8 cellular contexts compared by ENCODE assay signal in the genomic region with DNA sequence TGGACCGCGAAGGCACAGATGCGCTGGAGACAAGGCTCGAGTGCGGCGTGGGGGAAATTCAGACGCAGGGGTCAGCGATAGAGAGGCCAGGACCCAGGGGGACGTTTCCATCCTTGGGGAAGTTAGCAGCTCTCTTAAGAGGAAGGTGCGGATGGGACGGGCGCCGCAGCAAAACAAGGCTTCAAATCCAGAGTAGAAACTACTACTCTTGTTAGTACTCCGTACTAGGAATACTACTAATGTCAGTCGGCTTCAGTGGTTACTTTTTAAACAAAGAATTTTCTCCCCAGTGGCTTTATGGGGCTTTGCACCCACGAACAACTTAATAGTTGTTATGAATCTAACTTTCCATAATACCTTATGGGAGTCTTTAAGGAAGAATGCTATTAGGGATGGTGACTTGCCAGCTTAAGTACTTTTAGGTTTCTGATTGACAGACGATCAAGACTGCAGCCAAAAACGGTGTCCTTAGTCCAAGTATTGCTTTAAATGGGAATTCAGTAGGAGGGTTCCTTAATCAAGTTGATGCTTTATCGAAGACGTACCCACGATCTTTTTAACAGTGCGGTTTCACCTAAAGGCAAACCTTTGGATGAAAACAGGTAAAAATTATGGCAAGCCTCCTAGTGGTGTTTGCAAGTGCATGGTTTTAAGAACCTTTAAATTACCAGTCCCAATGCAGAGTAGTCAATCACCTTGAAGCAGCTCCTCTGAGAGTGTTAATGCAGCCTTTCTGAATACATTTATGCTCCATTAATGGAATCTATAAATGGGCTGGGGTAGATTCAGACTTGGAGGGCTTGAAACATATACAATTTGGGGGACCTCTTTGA. TPM values are rescaled to one million over a fixed set of nuclear protein-coding genes. Genes with fewer than 3 reads are reported as not detected.
DNase-seq lines count a peak whose midpoint lies in the region; ATAC-seq and TF ChIP-seq lines count a peak whose summit lies in the region.

No MANE protein-coding gene starts in this region.

- peaks cover 28% of the 10 kb centered on the region for H3K4me1 Mint-ChIP-seq in activated CD4-positive, alpha-beta memory T cell treated with anti-CD3 and anti-CD28 coated beads for 36 hours (ENCODE audit: low read depth)

- ATAC-seq in GM21723 (IDR thresholded peaks at IDR 0.05; ENCODE audit: unreplicated experiment) (peak; percentile 19), sciatic nerve (peak; percentile 22)

- POLR2A ChIA-PET in activated CD4-positive, alpha-beta memory T cell treated with anti-CD3 and anti-CD28 coated beads for 36 hours (lab: Charles Lee) = interaction anchor here (1.0 to 3.4 kb wide), 4 partner anchors 16 to 282 kb away, joined by 5 to 15 read pairs (median 10); no protein-coding TSS in a partner anchor

- CTCF ChIA-PET in activated CD4-positive, alpha-beta memory T cell treated with anti-CD3 and anti-CD28 coated beads for 36 hours (lab: Charles Lee) = interaction anchor here (0.6 to 8.4 kb wide), 15 partner anchors 10 to 285 kb away, joined by 3 to 183 read pairs (median 4); a partner anchor contains a TSS

- no peaks in the 10 kb centered on the region for H3K36me3 ChIP-seq in right atrium auricular region

- DNase-seq in DMS79 treated with DMSO at 0.1 percent for 48 hours (lab: John Stamatoyannopoulos, UW) (peak; percentile 27), DMS79 (lab: John Stamatoyannopoulos, UW) (no peak), right atrium auricular region (ENCODE audit: low spot score) (no peak), sciatic nerve (ENCODE audit: low spot score) (no peak), HPDE6-E6E7 (ENCODE audit: extremely low spot score) (no peak)
- no peak for DNase-seq in activated CD4-positive, alpha-beta memory T cell treated with anti-CD3 and anti-CD28 coated beads for 36 hours

- peak overlapping the region; percentile 85 for H3K27ac Mint-ChIP-seq in activated CD4-positive, alpha-beta memory T cell treated with anti-CD3 and anti-CD28 coated beads for 36 hours

- intact Hi-C loops in activated CD4-positive, alpha-beta memory T cell treated with anti-CD3 and anti-CD28 coated beads for 36 hours (cut with micrococcal nuclease) = loop anchor here (1.0 to 5.0 kb wide), 4 partner anchors 17 to 777 kb away; a partner anchor contains a TSS
- intact Hi-C loops in sciatic nerve (cut with DNase I) = loop anchor here (5.0 kb wide), 1 partner anchor 57 kb away; no protein-coding TSS in a partner anchor

- TF ChIP-seq CTCF in LNCAP (IDR thresholded peaks at IDR 0.05) (peak; percentile 3; the same call in 1 of the 2 replicates), right atrium auricular region (IDR thresholded peaks at IDR 0.05) (peak in 1 of 2 donors; percentile 27)

- H3K4me3 ChIP-seq in right atrium auricular region = peak overlapping the region; percentile 83 to 95

- H3K9me3 Mint-ChIP-seq in activated CD4-positive, alpha-beta memory T cell treated with anti-CD3 and anti-CD28 coated beads for 36 hours = no peaks in the 10 kb centered on the region

- no peaks in the 10 kb centered on the region for H3K9me3 ChIP-seq in right atrium auricular region

- H3K27me3 ChIP-seq in right atrium auricular region = no peaks in the 10 kb centered on the region

- H3K4me1 ChIP-seq in right atrium auricular region = peaks cover 0 to 27% of the 10 kb centered on the region in 2 donors

- H3K27ac ChIP-seq in right atrium auricular region = peak overlapping the region; percentile 91 to 93

- no peaks in the 10 kb centered on the region for H3K36me3 Mint-ChIP-seq in activated CD4-positive, alpha-beta memory T cell treated with anti-CD3 and anti-CD28 coated beads for 36 hours

- no peaks in the 10 kb centered on the region for H3K27me3 Mint-ChIP-seq in activated CD4-positive, alpha-beta memory T cell treated with anti-CD3 and anti-CD28 coated beads for 36 hours

- peak overlapping the region; percentile 56 for H3K4me3 Mint-ChIP-seq in activated CD4-positive, alpha-beta memory T cell treated with anti-CD3 and anti-CD28 coated beads for 36 hours

RNA-seq across cellular contexts. Expression of a gene that starts 0.9 kb away (rescaled TPM):
- 10 to 100 TPM; 32.3 to 40.1 TPM for total RNA-seq in activated CD4-positive, alpha-beta memory T cell treated with anti-CD3 and anti-CD28 coated beads for 36 hours
- 10 to 100 TPM; 20.3 to 36.0 TPM for total RNA-seq in right atrium auricular region
- total RNA-seq in sciatic nerve = 34.8 TPM

RNA-seq across cellular contexts. Expression of a gene that starts 18.2 kb away (rescaled TPM):
- 10 to 100 TPM; 56.3 to 57.3 TPM for total RNA-seq in activated CD4-positive, alpha-beta memory T cell treated with anti-CD3 and anti-CD28 coated beads for 36 hours
- 1 to 10 TPM in 1 of 2 donors, under 1 TPM in 1; 0.24 to 1.4 TPM for total RNA-seq in right atrium auricular region
- total RNA-seq in sciatic nerve = 0.89 TPM

Comparison
In these comparisons a context has a peak if more than half of its experiments do, and no peak if none do; other contexts are left out.
1. RNA of a gene that starts 18.2 kb away (total RNA-seq): 56.3 to 57.3 TPM in activated CD4-positive, alpha-beta memory T cell treated with anti-CD3 and anti-CD28 coated beads for 36 hours; 0.24 to 1.4 TPM in right atrium auricular region and 0.89 TPM in sciatic nerve (single experiment); every median in the first group is over 10 times any median in the second.